Comparison of ENCODE assay signal across 28 cellular contexts in the genomic region with DNA sequence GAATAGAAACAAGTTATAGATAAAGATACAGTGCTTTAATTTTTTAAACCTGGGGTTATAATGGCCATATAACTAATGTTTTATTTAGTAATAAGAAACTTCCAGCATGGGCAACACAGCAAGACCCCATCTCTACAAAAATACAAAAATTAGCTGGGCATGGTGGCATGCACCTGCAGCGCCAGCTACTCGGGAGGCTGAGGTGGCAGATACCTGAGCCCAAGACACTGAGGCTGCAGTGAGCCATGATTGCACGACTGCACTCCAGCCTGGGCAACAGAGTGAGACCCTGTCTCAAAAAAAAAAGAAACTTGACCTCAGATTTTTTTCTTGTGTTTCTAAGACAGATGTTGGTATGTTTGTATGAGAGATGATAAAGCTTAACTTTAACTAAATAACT.
"Had no signal": no experiment of that assay in that cellular context is flagged by ENCODE, and none has a peak within 500 bp of the region (broad histone marks: within the 10 kb centered on the region; RNA-seq: fewer than 3 reads in every experiment).

No MANE protein-coding gene starts in this region.

- H3K9me3 ChIP-seq: esophagus squamous epithelium, gastrocnemius medialis, heart right ventricle, left lung, lower lobe of right lung, mucosa of descending colon had no signal

- ATAC-seq: effector memory CD8-positive, alpha-beta T cell; esophagus mucosa; gastrocnemius medialis; heart right ventricle; left cardiac atrium; left lung; left ventricle myocardium superior; lower lobe of right lung; mucosa of descending colon; naive thymus-derived CD8-positive, alpha-beta T cell had no signal

- H3K27me3 Mint-ChIP-seq: dendritic cell treated with granulocyte-macrophage colony-stimulating factor and Interleukin-4, amounts not matched to agents 40 ng/mL and 50 ng/mL, for 4 days; effector memory CD8-positive, alpha-beta T cell; naive B cell; naive thymus-derived CD8-positive, alpha-beta T cell had no signal

- H3K27me3 ChIP-seq: esophagus squamous epithelium, gastrocnemius medialis, heart right ventricle, left lung had no signal

- DNase-seq: cortex of kidney; effector CD8-positive, alpha-beta T cell; effector memory CD8-positive, alpha-beta T cell; endodermal cell; erythroblast; esophagus squamous epithelium; foreskin fibroblast; foreskin melanocyte; gastrocnemius medialis; glutamatergic neuron; head of caudate nucleus; heart right ventricle; hippocampal formation; left cardiac atrium; left lung; left ventricle myocardium superior; lower lobe of right lung; mesenchymal stem cell; mucosa of descending colon; naive B cell; naive thymus-derived CD8-positive, alpha-beta T cell had no signal

- FAIRE-seq: endometrium, islet of Langerhans, keratinocyte had no signal

- H3K9me3 Mint-ChIP-seq: dendritic cell treated with granulocyte-macrophage colony-stimulating factor and Interleukin-4, amounts not matched to agents 40 ng/mL and 50 ng/mL, for 4 days; effector memory CD8-positive, alpha-beta T cell; endodermal cell; mesothelial cell of epicardium; naive B cell; naive thymus-derived CD8-positive, alpha-beta T cell had no signal

- H3K4me3 ChIP-seq: esophagus squamous epithelium, gastrocnemius medialis, heart right ventricle, left lung, lower lobe of right lung, mucosa of descending colon had no signal

- H3K4me1 Mint-ChIP-seq: endodermal cell, mesothelial cell of epicardium, naive B cell had no signal

- H3K4me1 ChIP-seq: esophagus squamous epithelium, gastrocnemius medialis, left lung had no signal

- H3K4me3 Mint-ChIP-seq: dendritic cell treated with granulocyte-macrophage colony-stimulating factor and Interleukin-4, amounts not matched to agents 40 ng/mL and 50 ng/mL, for 4 days; effector memory CD8-positive, alpha-beta T cell; endodermal cell; mesothelial cell of epicardium; naive thymus-derived CD8-positive, alpha-beta T cell had no signal

- H3K27ac Mint-ChIP-seq: dendritic cell treated with granulocyte-macrophage colony-stimulating factor and Interleukin-4, amounts not matched to agents 40 ng/mL and 50 ng/mL, for 4 days; endodermal cell; mesothelial cell of epicardium had no signal

- H3K27ac ChIP-seq: epithelial cell of prostate, esophagus squamous epithelium, gastrocnemius medialis, heart right ventricle, left lung, lower lobe of right lung had no signal
